Comparison of ENCODE assay signal across 8 cellular contexts in genomic region chr19:4068058-4068966, GRCh38. TPM values are rescaled to one million over a fixed set of nuclear protein-coding genes. Genes with fewer than 3 reads are reported as not detected.
DNase-seq lines count a peak whose midpoint lies in the region; ATAC-seq and TF ChIP-seq lines count a peak whose summit lies in the region.

No MANE protein-coding gene starts in this region.

- TF ChIP-seq POLR2A in right lobe of liver (IDR thresholded peaks at IDR 0.05) (no peak), tibial nerve (IDR thresholded peaks at IDR 0.05) (no peak)

- H3K4me3 Mint-ChIP-seq in activated T-cell treated with anti-CD3 and anti-CD28 coated beads, Interleukin-2, amount 50 U/mL, for 24 hours = peak overlapping the region; percentile 73
- H3K4me3 Mint-ChIP-seq in activated naive CD8-positive, alpha-beta T cell treated with anti-CD3 and anti-CD28 coated beads, Interleukin-2, amount 10 ng/mL, durations not matched to agents 7 days and 5 days = peak overlapping the region; percentile 90

- no peaks in the 10 kb centered on the region for H3K9me3 Mint-ChIP-seq in activated T-cell treated with anti-CD3 and anti-CD28 coated beads, Interleukin-2, amount 50 U/mL, for 24 hours
- no peaks in the 10 kb centered on the region for H3K9me3 Mint-ChIP-seq in activated naive CD8-positive, alpha-beta T cell treated with anti-CD3 and anti-CD28 coated beads, Interleukin-2, amount 10 ng/mL, durations not matched to agents 7 days and 5 days

- H3K9me3 ChIP-seq in right lobe of liver = no peaks in the 10 kb centered on the region
- H3K9me3 ChIP-seq in tibial nerve = no peaks in the 10 kb centered on the region

- no peak for ATAC-seq in activated naive CD8-positive, alpha-beta T cell treated with anti-CD3 and anti-CD28 coated beads, Interleukin-2, amount 10 ng/mL, durations not matched to agents 7 days and 5 days (ENCODE audit: low read depth)
- ATAC-seq in right lobe of liver = no peak

- H3K27me3 Mint-ChIP-seq in activated T-cell treated with anti-CD3 and anti-CD28 coated beads, Interleukin-2, amount 50 U/mL, for 24 hours = no peaks in the 10 kb centered on the region
- H3K27me3 Mint-ChIP-seq in activated naive CD8-positive, alpha-beta T cell treated with anti-CD3 and anti-CD28 coated beads, Interleukin-2, amount 10 ng/mL, durations not matched to agents 7 days and 5 days = no peaks in the 10 kb centered on the region

- peak overlapping the region; percentile 61 to 96 (median 70) for H3K4me3 ChIP-seq in right lobe of liver
- H3K4me3 ChIP-seq in tibial nerve = peak overlapping the region; percentile 74 to 100 (median 96)

- TF ChIP-seq EP300 in tibial nerve (IDR thresholded peaks at IDR 0.05) = no peak

- POLR2A ChIA-PET in activated naive CD8-positive, alpha-beta T cell treated with anti-CD3 and anti-CD28 coated beads, Interleukin-2, amount 10 ng/mL, durations not matched to agents 7 days and 5 days (lab: Charles Lee) = interaction anchor here (0.6 to 3.3 kb wide), 9 partner anchors 9 to 47 kb away, joined by 3 to 29 read pairs (median 5); no protein-coding TSS in a partner anchor

- H3K27ac Mint-ChIP-seq in activated T-cell treated with anti-CD3 and anti-CD28 coated beads, Interleukin-2, amount 50 U/mL, for 24 hours = peak overlapping the region; percentile 77
- peak overlapping the region; percentile 92 for H3K27ac Mint-ChIP-seq in activated naive CD8-positive, alpha-beta T cell treated with anti-CD3 and anti-CD28 coated beads, Interleukin-2, amount 10 ng/mL, durations not matched to agents 7 days and 5 days

- H3K4me1 Mint-ChIP-seq in activated T-cell treated with anti-CD3 and anti-CD28 coated beads, Interleukin-2, amount 50 U/mL, for 24 hours (ENCODE audit: low read depth) = peaks cover 23% of the 10 kb centered on the region
- H3K4me1 Mint-ChIP-seq in activated naive CD8-positive, alpha-beta T cell treated with anti-CD3 and anti-CD28 coated beads, Interleukin-2, amount 10 ng/mL, durations not matched to agents 7 days and 5 days = peaks cover 28% of the 10 kb centered on the region

- H3K36me3 ChIP-seq in right lobe of liver = no peaks in the 10 kb centered on the region
- H3K36me3 ChIP-seq in tibial nerve = no peaks in the 10 kb centered on the region

- TF ChIP-seq CTCF in right lobe of liver (IDR thresholded peaks at IDR 0.05) = no peak
- no peak for TF ChIP-seq CTCF in tibial nerve (IDR thresholded peaks at IDR 0.05)

- H3K27ac ChIP-seq in right lobe of liver = peak overlapping the region; percentile 79 to 95 (median 94)
- peak overlapping the region; percentile 88 to 99 (median 94) for H3K27ac ChIP-seq in tibial nerve

- H3K4me1 ChIP-seq in right lobe of liver = peaks cover 0 to 10% (median 3%) of the 10 kb centered on the region in 4 donors
- peaks cover 0 to 28% (median 16%) of the 10 kb centered on the region in 4 donors for H3K4me1 ChIP-seq in tibial nerve

- peaks cover 9% of the 10 kb centered on the region for H3K36me3 Mint-ChIP-seq in activated T-cell treated with anti-CD3 and anti-CD28 coated beads, Interleukin-2, amount 50 U/mL, for 24 hours (ENCODE audit: low read depth)
- H3K36me3 Mint-ChIP-seq in activated naive CD8-positive, alpha-beta T cell treated with anti-CD3 and anti-CD28 coated beads, Interleukin-2, amount 10 ng/mL, durations not matched to agents 7 days and 5 days = peaks cover 3% of the 10 kb centered on the region

- intact Hi-C loops in right lobe of liver (cut with DNase I) = loop anchor here (10.0 kb wide), 2 partner anchors 54 to 64 kb away; partner anchors contain the start of gene PIAS4 (in 1 of the 2)

- H3K27me3 ChIP-seq in right lobe of liver = no peaks in the 10 kb centered on the region
- H3K27me3 ChIP-seq in tibial nerve = no peaks in the 10 kb centered on the region

- no peak for DNase-seq in activated T-cell treated with anti-CD3 and anti-CD28 coated beads, Interleukin-2, amount 50 U/mL, for 24 hours
- no peak for DNase-seq in activated T-cell treated with anti-CD3 and anti-CD28 coated beads, Interleukin-2, amount 50 U/mL, for 48 hours
- no peak for DNase-seq in activated naive CD8-positive, alpha-beta T cell treated with anti-CD3 and anti-CD28 coated beads, Interleukin-2, amount 10 ng/mL, durations not matched to agents 7 days and 5 days
- DNase-seq in right lobe of liver (peak in 1 of 3 donors; percentile 36), tibial nerve (ENCODE audit: low spot score in 2 of 2) (no peak), HuH-7.5 (ENCODE audit: low spot score) (no peak), HK-2 (ENCODE audit: unreplicated experiment) (no peak), DMS153 (lab: John Stamatoyannopoulos, UW) (no peak)

- WGBS in right lobe of liver (ENCODE audit: insufficient coverage, low coverage, low lambda C conversion rate, missing lambda C conversion rate) = 21% methylated on average over 24 of the region's 31 CpGs
- 20 to 27% methylated on average over 30 to 31 of the region's 31 CpGs for WGBS in tibial nerve, 2 donors

RNA-seq across cellular contexts. Expression of gene ZBTB7A, which starts 1.6 kb away (rescaled TPM):
- total RNA-seq in activated naive CD8-positive, alpha-beta T cell treated with anti-CD3 and anti-CD28 coated beads, Interleukin-2, amount 10 ng/mL, durations not matched to agents 7 days and 5 days = 10 to 100 TPM; 60.6 to 61.5 TPM
- total RNA-seq in right lobe of liver = 10 to 100 TPM; 19.0 to 38.5 (median 27.7) TPM
- total RNA-seq in tibial nerve = 10 to 100 TPM; 64.9 to 97.7 (median 86.7) TPM

RNA-seq across cellular contexts. Expression of gene MAP2K2, which starts 55.6 kb away (rescaled TPM):
- total RNA-seq in activated naive CD8-positive, alpha-beta T cell treated with anti-CD3 and anti-CD28 coated beads, Interleukin-2, amount 10 ng/mL, durations not matched to agents 7 days and 5 days = 100 to 1,000 TPM; 210 to 211 TPM
- total RNA-seq in right lobe of liver = 10 to 100 TPM; 50.2 to 75.7 (median 59.8) TPM
- 100 to 1,000 TPM in 1 of 4 donors, 10 to 100 TPM in 3; 36.9 to 128 (median 75.0) TPM for total RNA-seq in tibial nerve
